9 cellular contexts compared by ENCODE assay signal in the genomic region with DNA sequence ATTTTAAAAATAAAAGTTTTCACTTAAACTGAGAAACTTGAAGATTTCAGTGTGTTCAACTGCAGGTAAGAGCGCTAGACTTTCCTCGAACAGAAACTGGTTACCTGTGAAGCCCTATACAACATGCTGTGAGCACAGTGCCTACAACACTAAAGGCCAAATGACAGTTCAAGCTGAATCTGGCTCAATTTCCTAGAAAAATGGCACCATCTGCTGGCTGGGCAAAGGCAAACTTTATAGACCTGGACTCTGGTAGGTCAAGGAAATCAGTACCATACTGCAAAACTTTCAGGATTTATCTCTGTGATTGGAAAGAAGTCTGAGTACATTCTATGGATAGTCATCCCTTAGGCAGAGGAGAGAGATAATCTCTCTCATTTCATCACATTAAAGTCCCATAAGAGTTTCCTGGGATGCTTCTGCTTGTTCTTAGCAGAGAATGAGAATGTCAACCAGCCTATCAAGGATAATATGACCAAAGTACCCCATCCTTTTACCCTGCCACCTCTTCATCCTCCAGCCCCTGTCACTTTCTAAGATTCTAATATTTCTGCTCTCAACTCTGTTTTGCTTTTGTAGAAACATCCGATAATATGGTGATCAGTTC. TPM values are rescaled to one million over a fixed set of nuclear protein-coding genes. Genes with fewer than 3 reads are reported as not detected.
DNase-seq lines count a peak whose midpoint lies in the region; ATAC-seq and TF ChIP-seq lines count a peak whose summit lies in the region.
"Had no signal": no experiment of that assay in that cellular context is flagged by ENCODE, and none has a peak within 500 bp of the region (broad histone marks: within the 10 kb centered on the region; RNA-seq: fewer than 3 reads in every experiment).

No MANE protein-coding gene starts in this region.

- 64 to 69% methylated on average over 3 of the region's 3 CpGs for WGBS in gastroesophageal sphincter (ENCODE audit: low coverage in 1 of 2), 2 donors
- 57 to 71% (median 68%) methylated on average over 3 of the region's 3 CpGs for WGBS in spleen, 5 donors

- H3K36me3 ChIP-seq in gastroesophageal sphincter (no peaks in the 10 kb centered on the region), spleen (no peaks in the 10 kb centered on the region)

- TF ChIP-seq POLR2A in gastroesophageal sphincter (IDR thresholded peaks at IDR 0.05) = no peak
- TF ChIP-seq POLR2A in spleen (IDR thresholded peaks at IDR 0.05) = no peak

- H3K4me3 Mint-ChIP-seq in activated CD4-positive, alpha-beta T cell treated with anti-CD3 and anti-CD28 coated beads for 36 hours = no peak overlapping the region
- H3K4me3 Mint-ChIP-seq: activated naive CD8-positive, alpha-beta T cell treated with anti-CD3 and anti-CD28 coated beads, Interleukin-2, amount 10 ng/mL, durations not matched to agents 7 days and 5 days had no signal

- H3K4me1 Mint-ChIP-seq in activated CD4-positive, alpha-beta T cell treated with anti-CD3 and anti-CD28 coated beads for 36 hours = no peaks in the 10 kb centered on the region
- H3K4me1 Mint-ChIP-seq: activated naive CD8-positive, alpha-beta T cell treated with anti-CD3 and anti-CD28 coated beads, Interleukin-2, amount 10 ng/mL, durations not matched to agents 7 days and 5 days had no signal

- TF ChIP-seq CTCF in gastroesophageal sphincter (IDR thresholded peaks at IDR 0.05) (peak; percentile 42 to 65 (median 58)), spleen (IDR thresholded peaks at IDR 0.05 in 8 of 11, conservative IDR thresholded peaks at IDR 0.05 in 3 of 11) (peak in 1 of 11 experiments; percentile 20)

- ATAC-seq in activated CD4-positive, alpha-beta T cell treated with anti-CD3 and anti-CD28 coated beads for 36 hours = no peak
- no peak for ATAC-seq in gastroesophageal sphincter

- no peak overlapping the region for H3K27ac ChIP-seq in gastroesophageal sphincter
- no peak overlapping the region for H3K27ac ChIP-seq in spleen

- H3K9me3 ChIP-seq in gastroesophageal sphincter (no peaks in the 10 kb centered on the region), spleen (no peaks in the 10 kb centered on the region)

- intact Hi-C loops in activated CD4-positive, alpha-beta T cell treated with anti-CD3 and anti-CD28 coated beads for 36 hours (cut with DNase I, micrococcal nuclease) = loop anchor here in 1 of 2 experiments (2.0 to 10.0 kb wide), 2 partner anchors 177 to 543 kb away; no protein-coding TSS in a partner anchor
- intact Hi-C loops in spleen (cut with DNase I; ENCODE audit: low total_unique reads) = no loop called here

- peak; percentile 22 for DNase-seq in activated CD4-positive, alpha-beta T cell treated with anti-CD3 and anti-CD28 coated beads for 36 hours
- no peak for DNase-seq in activated CD4-positive, alpha-beta T cell treated with anti-CD3 and anti-CD28 coated beads for 1 hour
- DNase-seq in LoVo (ENCODE audit: low spot score) = peak; percentile 42
- DNase-seq in SW480 (ENCODE audit: low spot score) = peak; percentile 65
- peak; percentile 39 for DNase-seq in stromal cell of bone marrow (ENCODE audit: low read depth)
- no peak for DNase-seq in spleen
- no peak for DNase-seq in effector CD4-positive, alpha-beta T cell
- DNase-seq: activated naive CD8-positive, alpha-beta T cell treated with anti-CD3 and anti-CD28 coated beads, Interleukin-2, amount 10 ng/mL, durations not matched to agents 7 days and 5 days had no signal

- H3K27me3 Mint-ChIP-seq in activated CD4-positive, alpha-beta T cell treated with anti-CD3 and anti-CD28 coated beads for 36 hours = peaks cover 2% of the 10 kb centered on the region

- H3K4me1 ChIP-seq in gastroesophageal sphincter (no peaks in the 10 kb centered on the region), spleen (no peaks in the 10 kb centered on the region)

- no peaks in the 10 kb centered on the region for H3K36me3 Mint-ChIP-seq in activated CD4-positive, alpha-beta T cell treated with anti-CD3 and anti-CD28 coated beads for 36 hours (ENCODE audit: low read depth)
- H3K36me3 Mint-ChIP-seq: activated naive CD8-positive, alpha-beta T cell treated with anti-CD3 and anti-CD28 coated beads, Interleukin-2, amount 10 ng/mL, durations not matched to agents 7 days and 5 days had no signal

- no peak for TF ChIP-seq EP300 in gastroesophageal sphincter (IDR thresholded peaks at IDR 0.05)

- H3K4me3 ChIP-seq in gastroesophageal sphincter (no peak overlapping the region), spleen (no peak overlapping the region)

- CTCF ChIA-PET in activated CD4-positive, alpha-beta T cell treated with anti-CD3 and anti-CD28 coated beads for 36 hours (lab: Charles Lee) = interaction anchor here (0.9 to 1.6 kb wide), 3 partner anchors 9 to 177 kb away, joined by 3 to 6 read pairs (median 4); no protein-coding TSS in a partner anchor

- POLR2A ChIA-PET in activated CD4-positive, alpha-beta T cell treated with anti-CD3 and anti-CD28 coated beads for 36 hours (lab: Charles Lee) = no interaction called here

- H3K27me3 ChIP-seq in gastroesophageal sphincter = no peaks in the 10 kb centered on the region
- peaks cover 0 to 47% (median 4%) of the 10 kb centered on the region in 7 donors for H3K27me3 ChIP-seq in spleen (replicated peaks in 1 of 7)

- H3K9me3 Mint-ChIP-seq in activated CD4-positive, alpha-beta T cell treated with anti-CD3 and anti-CD28 coated beads for 36 hours (ENCODE audit: low read depth) = no peaks in the 10 kb centered on the region
- H3K9me3 Mint-ChIP-seq: activated naive CD8-positive, alpha-beta T cell treated with anti-CD3 and anti-CD28 coated beads, Interleukin-2, amount 10 ng/mL, durations not matched to agents 7 days and 5 days had no signal

- H3K27ac Mint-ChIP-seq in activated CD4-positive, alpha-beta T cell treated with anti-CD3 and anti-CD28 coated beads for 36 hours = no peak overlapping the region
- H3K27ac Mint-ChIP-seq: activated naive CD8-positive, alpha-beta T cell treated with anti-CD3 and anti-CD28 coated beads, Interleukin-2, amount 10 ng/mL, durations not matched to agents 7 days and 5 days had no signal

RNA-seq across cellular contexts. Expression of gene FOXB2, which starts 31.8 kb away (rescaled TPM):
- not detected for total RNA-seq in activated CD4-positive, alpha-beta T cell treated with anti-CD3 and anti-CD28 coated beads for 36 hours
- total RNA-seq in gastroesophageal sphincter (not detected), spleen (not detected)
- polyA plus RNA-seq in spleen = not detected
- total RNA-seq: activated naive CD8-positive, alpha-beta T cell treated with anti-CD3 and anti-CD28 coated beads, Interleukin-2, amount 10 ng/mL, durations not matched to agents 7 days and 5 days had no signal

Comparison
In these comparisons a context has a peak if more than half of its experiments do, and no peak if none do; other contexts are left out.
1. DNase-seq: peak in activated CD4-positive, alpha-beta T cell treated with anti-CD3 and anti-CD28 coated beads for 36 hours (single experiment), LoVo (single experiment), SW480 (single experiment) and stromal cell of bone marrow (single experiment); none in activated CD4-positive, alpha-beta T cell treated with anti-CD3 and anti-CD28 coated beads for 1 hour (single experiment), spleen (single experiment) and effector CD4-positive, alpha-beta T cell (single experiment).